Comparison of ENCODE assay signal across 12 cellular contexts in the genomic region with DNA sequence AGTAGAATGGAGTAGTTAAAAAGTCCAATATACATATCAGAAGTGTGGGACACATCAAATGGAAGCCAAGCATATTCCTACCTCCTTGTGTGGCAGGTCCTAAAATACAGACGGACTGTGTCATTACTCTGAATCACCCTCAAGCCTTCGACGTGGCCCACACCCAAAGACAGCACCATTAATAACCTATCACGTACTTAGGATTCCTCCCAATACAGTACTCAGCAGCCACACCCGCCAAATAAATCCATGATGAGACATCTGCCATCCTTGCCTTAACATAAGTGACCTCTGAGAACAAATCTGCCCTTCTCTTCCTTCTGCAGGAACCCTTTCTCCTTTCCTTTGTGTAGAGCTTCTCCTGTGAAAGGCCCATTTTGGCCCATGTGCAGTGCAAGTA. TPM values are rescaled to one million over a fixed set of nuclear protein-coding genes. Genes with fewer than 3 reads are reported as not detected.
DNase-seq lines count a peak whose midpoint lies in the region; ATAC-seq, FAIRE-seq and TF ChIP-seq lines count a peak whose summit lies in the region.
"Had no signal": no experiment of that assay in that cellular context is flagged by ENCODE, and none has a peak within 500 bp of the region (broad histone marks: within the 10 kb centered on the region; RNA-seq: fewer than 3 reads in every experiment).

No MANE protein-coding gene starts in this region.

- H3K4me3 ChIP-seq in RWPE2 (ENCODE audit: severe bottlenecking) (no peak overlapping the region), smooth muscle cell (no peak overlapping the region), BE2C (ENCODE audit: low read depth, low read length) (no peak overlapping the region), coronary artery (no peak overlapping the region)

- peaks cover 92% of the 10 kb centered on the region for H3K79me2 ChIP-seq in smooth muscle cell (ENCODE audit: low read depth)

- no peak overlapping the region for H2AFZ ChIP-seq in smooth muscle cell (ENCODE audit: low read depth)

- H3K27me3 ChIP-seq in RWPE2 (ENCODE audit: insufficient read depth, poor library complexity, severe bottlenecking) (no peaks in the 10 kb centered on the region), smooth muscle cell (ENCODE audit: low read depth) (no peaks in the 10 kb centered on the region), BE2C (no peaks in the 10 kb centered on the region)
- H3K27me3 ChIP-seq: neutrophil had no signal

- TF ChIP-seq POLR2A in H54 (IDR thresholded peaks at IDR 0.05; ENCODE audit: low read depth, low read length): no peak

- FAIRE-seq in H54 (lab: Jason Lieb, UNC): peak; percentile 99

- ATAC-seq in RWPE2 (ENCODE audit: low read depth): peak; percentile 84

- TF ChIP-seq CTCF in RWPE2 (IDR thresholded peaks at IDR 0.05; ENCODE audit: poor library complexity, severe bottlenecking) (no peak), smooth muscle cell (IDR thresholded peaks at IDR 0.05; ENCODE audit: borderline replicate concordance, insufficient read depth, poor library complexity, severe bottlenecking) (no peak), BE2C (IDR thresholded peaks at IDR 0.05; ENCODE audit: low read depth, low read length) (no peak), coronary artery (IDR thresholded peaks at IDR 0.05) (no peak)

- H3K4me1 ChIP-seq in RWPE2 (ENCODE audit: insufficient read depth, poor library complexity, severe bottlenecking) (peaks cover 52% of the 10 kb centered on the region), smooth muscle cell (ENCODE audit: low read depth) (peaks cover 21% of the 10 kb centered on the region), BE2C (no peaks in the 10 kb centered on the region)

- H3F3A ChIP-seq in smooth muscle cell (ENCODE audit: low read depth): peaks cover 21% of the 10 kb centered on the region

- WGBS in smooth muscle cell (ENCODE audit: low lambda C conversion rate): 77% methylated on average over 5 of the region's 5 CpGs

- peaks cover 93% of the 10 kb centered on the region for H4K20me1 ChIP-seq in smooth muscle cell (ENCODE audit: low read depth)

- no peaks in the 10 kb centered on the region for H3K9me3 ChIP-seq in RWPE2 (ENCODE audit: severe bottlenecking)
- no peaks in the 10 kb centered on the region for H3K9me3 ChIP-seq in smooth muscle cell (replicated peaks; ENCODE audit: low read depth)
- no peaks in the 10 kb centered on the region for H3K9me3 ChIP-seq in BE2C
- H3K9me3 ChIP-seq: neutrophil had no signal

- H3K4me2 ChIP-seq in smooth muscle cell: no peak overlapping the region
- H3K4me2 ChIP-seq: KMS-11 had no signal

- H3K9ac ChIP-seq in smooth muscle cell (ENCODE audit: low read depth): peak overlapping the region; percentile 49
- H3K9ac ChIP-seq: KMS-11 had no signal

- peak overlapping the region; percentile 90 for H3K27ac ChIP-seq in RWPE2 (ENCODE audit: poor library complexity, severe bottlenecking)
- H3K27ac ChIP-seq in smooth muscle cell (ENCODE audit: low read depth): peak overlapping the region; percentile 97
- H3K27ac ChIP-seq in coronary artery: no peak overlapping the region
- H3K27ac ChIP-seq: KMS-11, neutrophil had no signal

- DNase-seq in H54 (ENCODE audit: insufficient read length, low spot score): peak; percentile 53
- DNase-seq in RWPE2 (ENCODE audit: low spot score): peak; percentile 73
- peak; percentile 27 for DNase-seq in fibroblast of the conjunctiva (ENCODE audit: low read depth)
- no peak for DNase-seq in smooth muscle cell (lab: John Stamatoyannopoulos, UW; ENCODE audit: unreplicated experiment)
- no peak for DNase-seq in BE2C
- DNase-seq in coronary artery (ENCODE audit: low spot score): no peak
- DNase-seq in mucosa of gallbladder (ENCODE audit: low spot score): no peak
- DNase-seq: activated CD8-positive, alpha-beta memory T cell treated with anti-CD3 and anti-CD28 coated beads, Interleukin-2, amount 50 U/mL, for 4 hours; NCI-H510A treated with DMSO at 0.1 percent for 48 hours; T-helper 1 cell had no signal

- peaks cover 15% of the 10 kb centered on the region for H3K36me3 ChIP-seq in RWPE2 (ENCODE audit: low read depth)
- no peaks in the 10 kb centered on the region for H3K36me3 ChIP-seq in smooth muscle cell (ENCODE audit: low read depth)
- H3K36me3 ChIP-seq in BE2C: no peaks in the 10 kb centered on the region
- H3K36me3 ChIP-seq: neutrophil had no signal

RNA-seq across cellular contexts. Expression of gene UBE2G1, which starts 38.8 kb away (rescaled TPM):
- total RNA-seq in smooth muscle cell: 62.3 and 63.7 TPM in 2 replicates
- 39.9 and 52.5 TPM in 2 replicates for polyA plus RNA-seq in smooth muscle cell
- polyA plus RNA-seq in BE2C (2012; ENCODE audit: insufficient read depth, insufficient read length, low read depth): 36.5 TPM
- total RNA-seq in mucosa of gallbladder: 70.1 TPM

Comparison
In these comparisons a context has a peak if more than half of its experiments do, and no peak if none do; other contexts are left out.
1. DNase-seq: peak in H54 (single experiment), RWPE2 (single experiment) and fibroblast of the conjunctiva (single experiment); none in smooth muscle cell (single experiment), BE2C (single experiment), coronary artery (single experiment) and mucosa of gallbladder (single experiment).
2. H3K27ac ChIP-seq: peak in RWPE2 (single experiment) and smooth muscle cell (single experiment); none in coronary artery (0 of 2).